ENCODE assay signal across 22 cellular contexts in genomic region chr6:148082721-148083120, GRCh38.
A peak's percentile ranks its signal among the peaks of the same experiment; 100 is the strongest.
DNase-seq lines count a peak whose midpoint lies in the region; ATAC-seq, FAIRE-seq and TF ChIP-seq lines count a peak whose summit lies in the region.
"Had no signal": no experiment of that assay in that cellular context is flagged by ENCODE, and none has a peak within 500 bp of the region (broad histone marks: within the 10 kb centered on the region; RNA-seq: fewer than 3 reads in every experiment).

No MANE protein-coding gene starts in this region.

- H3K27me3 ChIP-seq in endothelial cell of umbilical vein (ENCODE audit: control insufficient read depth in 2 of 2, insufficient read depth in 2 of 2, low read length in 2 of 2) (no peaks in the 10 kb centered on the region), neural progenitor cell (no peaks in the 10 kb centered on the region)

- H3K9ac ChIP-seq in endothelial cell of umbilical vein (replicated peaks; ENCODE audit: extremely low read depth, insufficient read depth, low read length) (no peak overlapping the region), neural progenitor cell (no peak overlapping the region)

- H3K4me1 Mint-ChIP-seq in neural progenitor cell (peaks cover 21% of the 10 kb centered on the region), type B pancreatic cell (ENCODE audit: unreplicated experiment) (peaks cover 15% of the 10 kb centered on the region)
- H3K4me1 Mint-ChIP-seq in activated naive CD8-positive, alpha-beta T cell treated with anti-CD3 and anti-CD28 coated beads, Interleukin-2, amount 50 U/mL, for 24 hours: no peaks in the 10 kb centered on the region

- peaks cover 6% of the 10 kb centered on the region for H3K27me3 Mint-ChIP-seq in neural progenitor cell (ENCODE audit: insufficient read depth, low read depth)
- peaks cover 4% of the 10 kb centered on the region for H3K27me3 Mint-ChIP-seq in type B pancreatic cell
- peaks cover 3% of the 10 kb centered on the region for H3K27me3 Mint-ChIP-seq in activated naive CD8-positive, alpha-beta T cell treated with anti-CD3 and anti-CD28 coated beads, Interleukin-2, amount 50 U/mL, for 24 hours

- peaks cover 4% of the 10 kb centered on the region for H3K4me1 ChIP-seq in endothelial cell of umbilical vein (ENCODE audit: control insufficient read depth, extremely low read depth, insufficient read depth, low read length)
- H3K4me1 ChIP-seq in neural progenitor cell: peaks cover 4% of the 10 kb centered on the region

- ATAC-seq in GM18873 (IDR thresholded peaks at IDR 0.05; ENCODE audit: low FRiP score, unreplicated experiment) (no peak), HG02973 (IDR thresholded peaks at IDR 0.05; ENCODE audit: unreplicated experiment) (no peak)
- ATAC-seq in activated naive CD8-positive, alpha-beta T cell treated with anti-CD3 and anti-CD28 coated beads, Interleukin-2, amount 50 U/mL, for 24 hours: no peak
- ATAC-seq: Panc1 had no signal

- no peaks in the 10 kb centered on the region for H3K9me3 ChIP-seq in endothelial cell of umbilical vein (replicated peaks; ENCODE audit: control insufficient read depth, insufficient read depth, low read length)
- H3K9me3 ChIP-seq in neural progenitor cell (ENCODE audit: low read depth): no peaks in the 10 kb centered on the region

- H3F3A ChIP-seq in neural progenitor cell (ENCODE audit: low read depth): no peaks in the 10 kb centered on the region

- H4K20me1 ChIP-seq in endothelial cell of umbilical vein (replicated peaks; ENCODE audit: control insufficient read depth, extremely low read depth, insufficient read depth, low read length) (no peaks in the 10 kb centered on the region), neural progenitor cell (ENCODE audit: low read depth) (no peaks in the 10 kb centered on the region)

- CTCF ChIA-PET in endothelial cell of umbilical vein (lab: Charles Lee): interaction anchor here (1.1 to 1.6 kb wide), 3 partner anchors 14 to 64 kb away, joined by 3 to 5 read pairs (median 4); no protein-coding TSS in a partner anchor

- TF ChIP-seq CTCF in endothelial cell of umbilical vein (IDR thresholded peaks at IDR 0.05; ENCODE audit: extremely low read depth in 1 of 2, insufficient read depth in 1 of 2, low read depth in 1 of 2, low read length in 2 of 2) (no peak), neural progenitor cell (IDR thresholded peaks at IDR 0.05) (no peak), type B pancreatic cell (conservative IDR thresholded peaks at IDR 0.05) (no peak)

- H3K79me2 ChIP-seq in endothelial cell of umbilical vein (ENCODE audit: control insufficient read depth, insufficient read depth, low read length): no peaks in the 10 kb centered on the region
- no peaks in the 10 kb centered on the region for H3K79me2 ChIP-seq in neural progenitor cell (ENCODE audit: low read depth)

- TF ChIP-seq POLR2A in endothelial cell of umbilical vein (IDR thresholded peaks at IDR 0.05; ENCODE audit: low read depth, low read length): no peak

- H2AFZ ChIP-seq in endothelial cell of umbilical vein (ENCODE audit: low read depth, low read length): no peak overlapping the region
- H2AFZ ChIP-seq in neural progenitor cell (replicated peaks): no peak overlapping the region

- peak; percentile 59 for FAIRE-seq in endothelial cell of umbilical vein (lab: Jason Lieb, UNC)
- FAIRE-seq: H54 had no signal

- H3K36me3 ChIP-seq in endothelial cell of umbilical vein (ENCODE audit: control insufficient read depth in 2 of 2, extremely low read depth in 1 of 2, insufficient read depth in 2 of 2, low read length in 2 of 2) (no peaks in the 10 kb centered on the region), neural progenitor cell (no peaks in the 10 kb centered on the region)

- dilution Hi-C loops in endothelial cell of umbilical vein (cut with MboI; ENCODE audit: extremely low pct_ligation_motif_present, low sequenced_read_pairs): no loop called here

- H3K27ac Mint-ChIP-seq in neural progenitor cell: peak overlapping the region; percentile 12
- no peak overlapping the region for H3K27ac Mint-ChIP-seq in type B pancreatic cell
- no peak overlapping the region for H3K27ac Mint-ChIP-seq in activated naive CD8-positive, alpha-beta T cell treated with anti-CD3 and anti-CD28 coated beads, Interleukin-2, amount 50 U/mL, for 24 hours

- BruUV-seq in endothelial cell of umbilical vein (replicated peaks; lab: Mats Ljungman, UMichigan): no TSS peak

- peak; percentile 24 to 70 for DNase-seq in NCI-H524 (lab: John Stamatoyannopoulos, UW)
- DNase-seq in NCI-H524 treated with DMSO at 0.1 percent for 48 hours (lab: John Stamatoyannopoulos, UW): no peak
- DNase-seq in endothelial cell of umbilical vein (ENCODE audit: low read depth, low spot score): no peak
- no peak for DNase-seq in neural progenitor cell (ENCODE audit: low spot score)
- no peak for DNase-seq in type B pancreatic cell (ENCODE audit: extremely low spot score, unreplicated experiment)
- DNase-seq in activated naive CD8-positive, alpha-beta T cell treated with anti-CD3 and anti-CD28 coated beads, Interleukin-2, amount 50 U/mL, for 24 hours: no peak
- DNase-seq: 8988T, DMS153, DND-41, NCI-H1092 treated with DMSO at 0.1 percent for 48 hours, NCI-H1436, NCI-H187, NCI-H2081 treated with DMSO at 0.1 percent for 48 hours, NCI-H446, NCI-H69, SHP77 had no signal

- POLR2A ChIA-PET in endothelial cell of umbilical vein (lab: Charles Lee): no interaction called here

- peaks cover 3% of the 10 kb centered on the region for H3K36me3 Mint-ChIP-seq in neural progenitor cell
- no peaks in the 10 kb centered on the region for H3K36me3 Mint-ChIP-seq in type B pancreatic cell
- H3K36me3 Mint-ChIP-seq in activated naive CD8-positive, alpha-beta T cell treated with anti-CD3 and anti-CD28 coated beads, Interleukin-2, amount 50 U/mL, for 24 hours (ENCODE audit: low read depth): no peaks in the 10 kb centered on the region

- H3K27ac ChIP-seq in endothelial cell of umbilical vein (ENCODE audit: insufficient read depth, low read depth, low read length) (no peak overlapping the region), neural progenitor cell (no peak overlapping the region)
- H3K27ac ChIP-seq: HL-60, RWPE1 had no signal

- H3K4me3 ChIP-seq in endothelial cell of umbilical vein (replicated peaks in 1 of 3; ENCODE audit: insufficient read depth in 1 of 3, low read depth in 1 of 3, low read length in 3 of 3) (no peak overlapping the region), neural progenitor cell (no peak overlapping the region)

- H3K9me3 Mint-ChIP-seq in neural progenitor cell: peaks cover 12% of the 10 kb centered on the region
- H3K9me3 Mint-ChIP-seq in type B pancreatic cell: peaks cover 5% of the 10 kb centered on the region
- no peaks in the 10 kb centered on the region for H3K9me3 Mint-ChIP-seq in activated naive CD8-positive, alpha-beta T cell treated with anti-CD3 and anti-CD28 coated beads, Interleukin-2, amount 50 U/mL, for 24 hours

- no peak overlapping the region for H3K4me3 Mint-ChIP-seq in neural progenitor cell
- H3K4me3 Mint-ChIP-seq in type B pancreatic cell: no peak overlapping the region
- H3K4me3 Mint-ChIP-seq in activated naive CD8-positive, alpha-beta T cell treated with anti-CD3 and anti-CD28 coated beads, Interleukin-2, amount 50 U/mL, for 24 hours: no peak overlapping the region

- intact Hi-C loops in endothelial cell of umbilical vein (cut with micrococcal nuclease): no loop called here

- H3K4me2 ChIP-seq in endothelial cell of umbilical vein (ENCODE audit: insufficient read depth, low read length) (no peak overlapping the region), neural progenitor cell (no peak overlapping the region)

- no peaks in the 10 kb centered on the region for H3K9me1 ChIP-seq in endothelial cell of umbilical vein (replicated peaks; ENCODE audit: control insufficient read depth, extremely low read depth, insufficient read depth, low read length)

TF ChIP-seq in endothelial cell of umbilical vein, 7 proteins besides CTCF, POLR2A, EP300 and RAD21:
- TF ChIP-seq FOS (IDR thresholded peaks at IDR 0.05; ENCODE audit: borderline replicate concordance, insufficient read depth, low read length) (peak; percentile 11), EZH2 (IDR thresholded peaks at IDR 0.05; ENCODE audit: borderline replicate concordance, low read depth, low read length, severe bottlenecking) (no peak)

Comparison
In these comparisons a context has a peak if more than half of its experiments do, and no peak if none do; other contexts are left out.
1. DNase-seq: peak in NCI-H524 (2 of 2); none in NCI-H524 treated with DMSO at 0.1 percent for 48 hours (single experiment), endothelial cell of umbilical vein (single experiment), neural progenitor cell (single experiment), type B pancreatic cell (single experiment) and activated naive CD8-positive, alpha-beta T cell treated with anti-CD3 and anti-CD28 coated beads, Interleukin-2, amount 50 U/mL, for 24 hours (single experiment).